15 cellular contexts compared by ENCODE assay signal in the genomic region with DNA sequence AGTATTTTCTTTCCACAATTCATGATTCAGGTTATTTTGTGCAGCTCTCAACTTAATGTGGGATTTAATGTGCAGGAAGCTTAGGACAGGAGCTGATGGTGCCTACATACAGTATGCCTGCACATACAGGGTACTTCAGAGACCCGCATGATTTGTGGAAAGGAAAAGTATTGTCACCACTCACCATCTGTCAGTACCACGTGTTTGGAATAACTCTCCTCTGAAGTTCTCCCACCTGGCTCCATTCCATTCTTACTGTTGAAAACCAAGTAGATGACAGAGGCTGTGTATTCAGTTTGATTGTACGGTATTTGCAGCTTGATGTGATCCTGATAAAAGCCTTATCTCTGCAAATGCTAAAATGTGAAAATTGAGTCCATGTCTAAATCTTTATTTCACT.
DNase-seq lines count a peak whose midpoint lies in the region; ATAC-seq and TF ChIP-seq lines count a peak whose summit lies in the region.
"Had no signal": no experiment of that assay in that cellular context is flagged by ENCODE, and none has a peak within 500 bp of the region (broad histone marks: within the 10 kb centered on the region; RNA-seq: fewer than 3 reads in every experiment).

No MANE protein-coding gene starts in this region.

- WGBS in heart right ventricle, 2 donors, result 26 to 47% methylated on average over 3 of the region's 3 CpGs

- intact Hi-C loops in heart right ventricle (cut with DNase I), result loop anchor here in 1 of 10 donors (10.0 kb wide), 1 partner anchor 205 kb away; no protein-coding TSS in a partner anchor

- ATAC-seq in heart right ventricle (peak in 7 of 8 donors; percentile 14 to 63 (median 50)), HG02938 (IDR thresholded peaks at IDR 0.05; ENCODE audit: unreplicated experiment) (no peak), HG03108 (IDR thresholded peaks at IDR 0.05; ENCODE audit: unreplicated experiment) (no peak)
- ATAC-seq: esophagus mucosa had no signal

- H3K27ac ChIP-seq in heart right ventricle, result peak overlapping the region in 2 of 10 donors; percentile 7 to 51
- H3K27ac ChIP-seq: neutrophil had no signal

- DNase-seq in DMS153 (lab: John Stamatoyannopoulos, UW), result peak; percentile 27
- peak; percentile 89 for DNase-seq in NCI-H1694 (lab: John Stamatoyannopoulos, UW)
- peak; percentile 14 for DNase-seq in NCI-H774 (lab: John Stamatoyannopoulos, UW)
- no peak for DNase-seq in heart right ventricle
- DNase-seq in EL, result no peak
- DNase-seq in 8988T, result no peak
- DNase-seq: activated CD8-positive, alpha-beta memory T cell treated with anti-CD3 and anti-CD28 coated beads for 24 hours; activated gamma-delta T cell; kidney; NCI-H2227 treated with DMSO at 0.1 percent for 48 hours; T-helper 1 cell had no signal

- peaks cover 0 to 30% (median 12%) of the 10 kb centered on the region in 9 donors for H3K4me1 ChIP-seq in heart right ventricle

- no peaks in the 10 kb centered on the region for H3K9me3 ChIP-seq in heart right ventricle
- H3K9me3 ChIP-seq: neutrophil had no signal

- no peak overlapping the region for H3K4me3 ChIP-seq in heart right ventricle

- H3K36me3 ChIP-seq in heart right ventricle, result peaks cover 0 to 93% (median 47%) of the 10 kb centered on the region in 9 donors

- no peaks in the 10 kb centered on the region for H3K27me3 ChIP-seq in heart right ventricle
- H3K27me3 ChIP-seq: neutrophil had no signal

- TF ChIP-seq CTCF in heart right ventricle (IDR thresholded peaks at IDR 0.05), result no peak

Comparison
In these comparisons a context has a peak if more than half of its experiments do, and no peak if none do; other contexts are left out.
1. DNase-seq: peak in DMS153 (single experiment), NCI-H1694 (single experiment) and NCI-H774 (single experiment); none in heart right ventricle (0 of 2), EL (single experiment) and 8988T (single experiment).
2. ATAC-seq: peak in heart right ventricle (7 of 8); none in HG02938 (single experiment) and HG03108 (single experiment).